Comparison of ENCODE assay signal across 1 cellular context in genomic region chr4:176273741-176274140, GRCh38.
TF ChIP-seq lines count a peak whose summit lies in the region.

No MANE protein-coding gene starts in this region.

TF ChIP-seq in HCT116, 20 proteins besides CTCF, POLR2A, EP300 and RAD21 (continued from another document):
- TF ChIP-seq, protein P1, sequence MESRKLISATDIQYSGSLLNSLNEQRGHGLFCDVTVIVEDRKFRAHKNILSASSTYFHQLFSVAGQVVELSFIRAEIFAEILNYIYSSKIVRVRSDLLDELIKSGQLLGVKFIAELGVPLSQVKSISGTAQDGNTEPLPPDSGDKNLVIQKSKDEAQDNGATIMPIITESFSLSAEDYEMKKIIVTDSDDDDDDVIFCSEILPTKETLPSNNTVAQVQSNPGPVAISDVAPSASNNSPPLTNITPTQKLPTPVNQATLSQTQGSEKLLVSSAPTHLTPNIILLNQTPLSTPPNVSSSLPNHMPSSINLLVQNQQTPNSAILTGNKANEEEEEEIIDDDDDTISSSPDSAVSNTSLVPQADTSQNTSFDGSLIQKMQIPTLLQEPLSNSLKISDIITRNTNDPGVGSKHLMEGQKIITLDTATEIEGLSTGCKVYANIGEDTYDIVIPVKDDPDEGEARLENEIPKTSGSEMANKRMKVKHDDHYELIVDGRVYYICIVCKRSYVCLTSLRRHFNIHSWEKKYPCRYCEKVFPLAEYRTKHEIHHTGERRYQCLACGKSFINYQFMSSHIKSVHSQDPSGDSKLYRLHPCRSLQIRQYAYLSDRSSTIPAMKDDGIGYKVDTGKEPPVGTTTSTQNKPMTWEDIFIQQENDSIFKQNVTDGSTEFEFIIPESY (IDR thresholded peaks at IDR 0.05; ENCODE audit: extremely low read depth, insufficient replicate concordance, low read length), result no peak
- TF ChIP-seq, protein P2, sequence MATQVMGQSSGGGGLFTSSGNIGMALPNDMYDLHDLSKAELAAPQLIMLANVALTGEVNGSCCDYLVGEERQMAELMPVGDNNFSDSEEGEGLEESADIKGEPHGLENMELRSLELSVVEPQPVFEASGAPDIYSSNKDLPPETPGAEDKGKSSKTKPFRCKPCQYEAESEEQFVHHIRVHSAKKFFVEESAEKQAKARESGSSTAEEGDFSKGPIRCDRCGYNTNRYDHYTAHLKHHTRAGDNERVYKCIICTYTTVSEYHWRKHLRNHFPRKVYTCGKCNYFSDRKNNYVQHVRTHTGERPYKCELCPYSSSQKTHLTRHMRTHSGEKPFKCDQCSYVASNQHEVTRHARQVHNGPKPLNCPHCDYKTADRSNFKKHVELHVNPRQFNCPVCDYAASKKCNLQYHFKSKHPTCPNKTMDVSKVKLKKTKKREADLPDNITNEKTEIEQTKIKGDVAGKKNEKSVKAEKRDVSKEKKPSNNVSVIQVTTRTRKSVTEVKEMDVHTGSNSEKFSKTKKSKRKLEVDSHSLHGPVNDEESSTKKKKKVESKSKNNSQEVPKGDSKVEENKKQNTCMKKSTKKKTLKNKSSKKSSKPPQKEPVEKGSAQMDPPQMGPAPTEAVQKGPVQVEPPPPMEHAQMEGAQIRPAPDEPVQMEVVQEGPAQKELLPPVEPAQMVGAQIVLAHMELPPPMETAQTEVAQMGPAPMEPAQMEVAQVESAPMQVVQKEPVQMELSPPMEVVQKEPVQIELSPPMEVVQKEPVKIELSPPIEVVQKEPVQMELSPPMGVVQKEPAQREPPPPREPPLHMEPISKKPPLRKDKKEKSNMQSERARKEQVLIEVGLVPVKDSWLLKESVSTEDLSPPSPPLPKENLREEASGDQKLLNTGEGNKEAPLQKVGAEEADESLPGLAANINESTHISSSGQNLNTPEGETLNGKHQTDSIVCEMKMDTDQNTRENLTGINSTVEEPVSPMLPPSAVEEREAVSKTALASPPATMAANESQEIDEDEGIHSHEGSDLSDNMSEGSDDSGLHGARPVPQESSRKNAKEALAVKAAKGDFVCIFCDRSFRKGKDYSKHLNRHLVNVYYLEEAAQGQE (IDR thresholded peaks at IDR 0.05; ENCODE audit: low read depth), result no peak
